8 cellular contexts compared by ENCODE assay signal in the genomic region with DNA sequence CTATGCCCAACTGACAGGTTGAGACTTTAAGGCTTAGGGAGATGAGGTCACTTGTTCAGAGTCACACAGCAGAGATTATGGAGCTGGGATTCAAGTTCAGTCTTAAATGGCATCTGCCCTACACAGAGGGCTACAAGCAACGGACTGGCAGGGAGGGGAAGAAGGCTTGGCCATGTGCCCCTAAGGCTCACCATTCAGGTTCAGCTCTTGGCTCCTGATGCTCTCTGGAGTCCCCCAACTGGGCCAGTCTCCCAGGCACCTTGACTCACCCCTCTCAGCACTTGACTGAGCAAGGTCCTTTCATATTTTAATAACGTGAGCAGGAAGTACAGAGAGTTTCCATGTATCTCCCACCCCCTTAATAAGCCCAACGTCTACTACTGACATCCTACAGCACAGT.
"Had no signal": no experiment of that assay in that cellular context is flagged by ENCODE, and none has a peak within 500 bp of the region (broad histone marks: within the 10 kb centered on the region; RNA-seq: fewer than 3 reads in every experiment).

No MANE protein-coding gene starts in this region.

- ATAC-seq: GM12878 had no signal

- DNase-seq: GDM1, GF-D8 had no signal

- FAIRE-seq: G401.6, GM12878, GM12891, GM12892, GM18507, GM19239 had no signal
